20 cellular contexts compared by ENCODE assay signal in the genomic region with DNA sequence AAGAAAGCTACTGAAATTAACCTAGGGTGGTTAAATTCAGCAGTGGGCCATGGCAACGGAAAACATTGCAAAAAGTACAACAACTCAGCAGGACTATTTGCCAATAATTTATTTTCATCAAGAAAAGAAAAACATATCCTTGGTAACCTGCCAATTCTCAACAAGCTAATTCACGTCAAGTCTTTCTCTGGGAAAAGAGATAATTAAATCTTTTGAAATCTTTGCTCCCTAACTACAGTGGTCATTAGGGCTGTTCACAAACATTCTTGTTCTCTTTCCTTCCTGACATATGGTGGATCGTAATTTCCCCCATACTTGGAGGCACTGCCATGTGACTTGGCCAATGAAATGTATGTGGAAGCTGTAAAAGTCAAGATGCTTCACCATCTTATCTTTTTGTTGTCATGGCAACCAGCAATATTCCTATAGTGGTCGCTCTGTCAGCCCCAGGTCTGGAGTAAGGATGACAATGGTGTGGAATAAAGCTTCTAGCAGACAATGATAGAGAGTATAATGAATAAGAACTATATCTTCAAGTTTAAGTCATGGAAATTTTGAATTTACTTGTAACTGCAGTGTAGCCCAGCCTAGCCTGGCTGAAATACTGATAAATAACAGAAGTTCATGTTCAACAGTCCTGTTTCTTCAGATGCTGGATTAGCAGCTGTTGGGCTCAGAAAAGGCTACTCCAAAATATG. TPM values are rescaled to one million over a fixed set of nuclear protein-coding genes. Genes with fewer than 3 reads are reported as not detected.
A peak's percentile ranks its signal among the peaks of the same experiment; 100 is the strongest.
DNase-seq lines count a peak whose midpoint lies in the region; ATAC-seq and TF ChIP-seq lines count a peak whose summit lies in the region.
"Had no signal": no experiment of that assay in that cellular context is flagged by ENCODE, and none has a peak within 500 bp of the region (broad histone marks: within the 10 kb centered on the region; RNA-seq: fewer than 3 reads in every experiment).

No MANE protein-coding gene starts in this region.

- no peaks in the 10 kb centered on the region for H3K36me3 Mint-ChIP-seq in Caco-2 (ENCODE audit: insufficient read depth, unreplicated experiment)
- H3K36me3 Mint-ChIP-seq: activated naive CD4-positive, alpha-beta T cell treated with anti-CD3 and anti-CD28 coated beads, Interleukin-2, amount 50 U/mL, for 24 hours; CD14-positive monocyte; stimulated activated memory B cell treated with anti-CD40 and anti-IgM and Interleukin-4, amounts not matched to agents 10 μg/mL and 1 μg/mL and 100 μg/mL, for 72 hours had no signal

- no peak overlapping the region for H3K4me3 Mint-ChIP-seq in Caco-2 (ENCODE audit: unreplicated experiment)
- no peak overlapping the region for H3K4me3 Mint-ChIP-seq in stimulated activated naive CD8-positive, alpha-beta T cell treated with anti-CD3 and anti-CD28 coated beads, Interleukin-15, amount 100 ng/mL, for 72 hours
- H3K4me3 Mint-ChIP-seq: activated CD8-positive, alpha-beta T cell treated with anti-CD3 and anti-CD28 coated beads for 36 hours; activated naive CD4-positive, alpha-beta T cell treated with anti-CD3 and anti-CD28 coated beads, Interleukin-2, amount 50 U/mL, for 24 hours; activated T-cell treated with anti-CD3 and anti-CD28 coated beads, Interleukin-2, amount 50 U/mL, for 24 hours; CD14-positive monocyte; GM23338; stimulated activated memory B cell treated with anti-CD40 and anti-IgM and Interleukin-4, amounts not matched to agents 10 μg/mL and 1 μg/mL and 100 μg/mL, for 72 hours; T-helper 1 cell treated with Interleukin-12 subunit alpha and Interleukin-12 subunit beta and Interleukin-4 antibody, amounts not matched to agents 30 μg/mL and 1 μg/mL, for 36 hours had no signal

- no peak for DNase-seq in Right ventricle myocardium inferior (ENCODE audit: missing footprints)
- no peak for DNase-seq in cardiac septum (ENCODE audit: low spot score)
- peak; percentile 35 to 64 for DNase-seq in NCI-H524 (lab: John Stamatoyannopoulos, UW)
- DNase-seq in fibroblast of gingiva (ENCODE audit: low read depth) = peak; percentile 64
- DNase-seq in Caco-2 = no peak
- DNase-seq in SHP77 (lab: John Stamatoyannopoulos, UW) = no peak
- no peak for DNase-seq in stimulated activated naive CD8-positive, alpha-beta T cell treated with anti-CD3 and anti-CD28 coated beads, Interleukin-15, amount 100 ng/mL, for 72 hours
- DNase-seq: ACHN; activated CD8-positive, alpha-beta T cell treated with anti-CD3 and anti-CD28 coated beads for 36 hours; activated T-cell treated with anti-CD3 and anti-CD28 coated beads, Interleukin-2, amount 50 U/mL, for 24 hours; gastrocnemius medialis; WERI-Rb-1 had no signal

- intact Hi-C loops in Right ventricle myocardium inferior (cut with DNase I) (no loop called here), cardiac septum (cut with DNase I) (no loop called here), Caco-2 (cut with micrococcal nuclease; ENCODE audit: unreplicated experiment) (no loop called here)

- H3K27ac Mint-ChIP-seq in Caco-2 (ENCODE audit: unreplicated experiment) = no peak overlapping the region
- H3K27ac Mint-ChIP-seq in stimulated activated naive CD8-positive, alpha-beta T cell treated with anti-CD3 and anti-CD28 coated beads, Interleukin-15, amount 100 ng/mL, for 72 hours = no peak overlapping the region
- H3K27ac Mint-ChIP-seq: activated CD8-positive, alpha-beta T cell treated with anti-CD3 and anti-CD28 coated beads for 36 hours; activated naive CD4-positive, alpha-beta T cell treated with anti-CD3 and anti-CD28 coated beads, Interleukin-2, amount 50 U/mL, for 24 hours; activated T-cell treated with anti-CD3 and anti-CD28 coated beads, Interleukin-2, amount 50 U/mL, for 24 hours; CD14-positive monocyte; GM23338; stimulated activated memory B cell treated with anti-CD40 and anti-IgM and Interleukin-4, amounts not matched to agents 10 μg/mL and 1 μg/mL and 100 μg/mL, for 72 hours; T-helper 1 cell treated with Interleukin-12 subunit alpha and Interleukin-12 subunit beta and Interleukin-4 antibody, amounts not matched to agents 30 μg/mL and 1 μg/mL, for 36 hours had no signal

- no peaks in the 10 kb centered on the region for H3K4me1 ChIP-seq in Caco-2
- H3K4me1 ChIP-seq: tibial nerve had no signal

- H3K27me3 ChIP-seq in Caco-2 (replicated peaks; ENCODE audit: control insufficient read depth, insufficient read depth, low read length) = no peaks in the 10 kb centered on the region
- H3K27me3 ChIP-seq: gastrocnemius medialis, tibial nerve had no signal

- no peaks in the 10 kb centered on the region for H3K36me3 ChIP-seq in Caco-2 (ENCODE audit: control insufficient read depth, insufficient read depth, low read length)
- H3K36me3 ChIP-seq: gastrocnemius medialis, tibial nerve, WERI-Rb-1 had no signal

- CTCF ChIA-PET in Caco-2 (lab: Charles Lee) = interaction anchor here (0.6 kb wide), 1 partner anchor 124 kb away, joined by 3 read pairs; no protein-coding TSS in a partner anchor

- H3K9me3 Mint-ChIP-seq in Caco-2 (ENCODE audit: unreplicated experiment) = no peaks in the 10 kb centered on the region
- H3K9me3 Mint-ChIP-seq in stimulated activated naive CD8-positive, alpha-beta T cell treated with anti-CD3 and anti-CD28 coated beads, Interleukin-15, amount 100 ng/mL, for 72 hours = no peaks in the 10 kb centered on the region
- H3K9me3 Mint-ChIP-seq: activated CD8-positive, alpha-beta T cell treated with anti-CD3 and anti-CD28 coated beads for 36 hours; activated naive CD4-positive, alpha-beta T cell treated with anti-CD3 and anti-CD28 coated beads, Interleukin-2, amount 50 U/mL, for 24 hours; activated T-cell treated with anti-CD3 and anti-CD28 coated beads, Interleukin-2, amount 50 U/mL, for 24 hours; GM23338; stimulated activated memory B cell treated with anti-CD40 and anti-IgM and Interleukin-4, amounts not matched to agents 10 μg/mL and 1 μg/mL and 100 μg/mL, for 72 hours; T-helper 1 cell treated with Interleukin-12 subunit alpha and Interleukin-12 subunit beta and Interleukin-4 antibody, amounts not matched to agents 30 μg/mL and 1 μg/mL, for 36 hours had no signal

- no peaks in the 10 kb centered on the region for H3K4me1 Mint-ChIP-seq in Caco-2 (ENCODE audit: low read depth, unreplicated experiment)
- H3K4me1 Mint-ChIP-seq in stimulated activated naive CD8-positive, alpha-beta T cell treated with anti-CD3 and anti-CD28 coated beads, Interleukin-15, amount 100 ng/mL, for 72 hours = peaks cover 16% of the 10 kb centered on the region
- H3K4me1 Mint-ChIP-seq: GM23338 had no signal

- no peak for TF ChIP-seq CTCF in Caco-2 (IDR thresholded peaks at IDR 0.05; ENCODE audit: insufficient read depth in 1 of 2, low read depth in 1 of 2, low read length in 1 of 2, severe bottlenecking in 1 of 2, unreplicated experiment in 1 of 2)

- H3K4me3 ChIP-seq in Caco-2 (ENCODE audit: low read depth, low read length) = no peak overlapping the region
- H3K4me3 ChIP-seq: coronary artery, gastrocnemius medialis, GM23338, tibial nerve had no signal

- ATAC-seq in Right ventricle myocardium inferior = peak; percentile 31
- no peak for ATAC-seq in GM21619 (IDR thresholded peaks at IDR 0.05; ENCODE audit: unreplicated experiment)
- no peak for ATAC-seq in stimulated activated naive CD8-positive, alpha-beta T cell treated with anti-CD3 and anti-CD28 coated beads, Interleukin-15, amount 100 ng/mL, for 72 hours
- ATAC-seq: activated CD8-positive, alpha-beta T cell treated with anti-CD3 and anti-CD28 coated beads for 36 hours; gastrocnemius medialis; GM23338; stimulated activated memory B cell treated with anti-CD40 and anti-IgM and Interleukin-4, amounts not matched to agents 10 μg/mL and 1 μg/mL and 100 μg/mL, for 72 hours had no signal

- H3K27me3 Mint-ChIP-seq in Caco-2 (ENCODE audit: insufficient read depth, unreplicated experiment) = no peaks in the 10 kb centered on the region
- no peaks in the 10 kb centered on the region for H3K27me3 Mint-ChIP-seq in stimulated activated naive CD8-positive, alpha-beta T cell treated with anti-CD3 and anti-CD28 coated beads, Interleukin-15, amount 100 ng/mL, for 72 hours
- H3K27me3 Mint-ChIP-seq: activated CD8-positive, alpha-beta T cell treated with anti-CD3 and anti-CD28 coated beads for 36 hours; activated naive CD4-positive, alpha-beta T cell treated with anti-CD3 and anti-CD28 coated beads, Interleukin-2, amount 50 U/mL, for 24 hours had no signal

- POLR2A ChIA-PET in Caco-2 (lab: Charles Lee) = no interaction called here

- no peaks in the 10 kb centered on the region for H3K9me3 ChIP-seq in Caco-2
- H3K9me3 ChIP-seq: gastrocnemius medialis, tibial nerve had no signal

- BruUV-seq in Caco-2 (replicated peaks; lab: Mats Ljungman, UMichigan) = no TSS peak

RNA-seq across cellular contexts. Expression of a gene that starts 29.6 kb away (rescaled TPM):
- total RNA-seq in Right ventricle myocardium inferior (17.4 TPM), cardiac septum (14.0 TPM), Caco-2 (2022) (31.7 and 32.3 TPM in 2 replicates)

Comparison
In these comparisons a context has a peak if more than half of its experiments do, and no peak if none do; other contexts are left out.
1. DNase-seq: peak in NCI-H524 (2 of 2) and fibroblast of gingiva (single experiment); none in Right ventricle myocardium inferior (single experiment), cardiac septum (single experiment), Caco-2 (0 of 2), SHP77 (0 of 2) and stimulated activated naive CD8-positive, alpha-beta T cell treated with anti-CD3 and anti-CD28 coated beads, Interleukin-15, amount 100 ng/mL, for 72 hours (0 of 2).